Comparison of ENCODE assay signal across 17 cellular contexts in the genomic region with DNA sequence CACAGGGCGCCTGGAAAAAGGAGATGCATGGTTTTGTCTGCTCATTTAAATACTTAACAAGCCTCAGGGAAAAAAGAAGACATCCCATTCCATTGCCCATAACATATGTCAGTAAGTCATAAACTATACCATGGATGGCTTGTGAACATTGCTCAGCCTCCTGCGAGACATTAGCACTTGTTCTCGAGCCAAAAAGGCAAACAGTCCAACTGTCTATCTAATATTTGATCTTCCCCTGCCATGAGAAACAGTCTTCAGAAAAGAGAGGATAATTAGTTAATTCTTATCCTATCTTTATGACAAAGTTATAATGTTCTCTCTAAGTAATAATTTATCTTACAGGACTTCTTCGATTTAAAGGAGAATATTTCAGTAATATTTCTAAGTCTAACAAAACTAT.
DNase-seq lines count a peak whose midpoint lies in the region; ATAC-seq and TF ChIP-seq lines count a peak whose summit lies in the region.
"Had no signal": no experiment of that assay in that cellular context is flagged by ENCODE, and none has a peak within 500 bp of the region (broad histone marks: within the 10 kb centered on the region; RNA-seq: fewer than 3 reads in every experiment).

No MANE protein-coding gene starts in this region.

- H3K9me3 Mint-ChIP-seq in stimulated activated effector memory CD8-positive, alpha-beta T cell treated with anti-CD3 and anti-CD28 coated beads, Interleukin-12 subunit alpha, Interleukin-12 subunit beta, amount 100 ng/mL, for 72 hours, result no peaks in the 10 kb centered on the region
- no peaks in the 10 kb centered on the region for H3K9me3 Mint-ChIP-seq in neural progenitor cell
- H3K9me3 Mint-ChIP-seq: CD4-positive, alpha-beta T cell; GM23338 had no signal

- TF ChIP-seq CTCF in neural progenitor cell (IDR thresholded peaks at IDR 0.05), result no peak

- no peak overlapping the region for H3K4me2 ChIP-seq in neural progenitor cell
- H3K4me2 ChIP-seq: GM23338 had no signal

- no peaks in the 10 kb centered on the region for H3K36me3 ChIP-seq in neural progenitor cell

- no peaks in the 10 kb centered on the region for H3K9me3 ChIP-seq in neural progenitor cell (ENCODE audit: low read depth)

- H3K9ac ChIP-seq in neural progenitor cell, result no peak overlapping the region

- no peaks in the 10 kb centered on the region for H3F3A ChIP-seq in neural progenitor cell (ENCODE audit: low read depth)

- H3K4me3 Mint-ChIP-seq in stimulated activated effector memory CD8-positive, alpha-beta T cell treated with anti-CD3 and anti-CD28 coated beads, Interleukin-12 subunit alpha, Interleukin-12 subunit beta, amount 100 ng/mL, for 72 hours, result no peak overlapping the region
- H3K4me3 Mint-ChIP-seq in neural progenitor cell, result no peak overlapping the region
- H3K4me3 Mint-ChIP-seq: CD4-positive, alpha-beta T cell; GM23338 had no signal

- ATAC-seq in SK-N-SH treated with all-trans-retinoic acid at 6 μM for 48 hours, result no peak
- ATAC-seq in stimulated activated effector memory CD8-positive, alpha-beta T cell treated with anti-CD3 and anti-CD28 coated beads, Interleukin-12 subunit alpha, Interleukin-12 subunit beta, amount 100 ng/mL, for 72 hours, result no peak
- ATAC-seq: GM23338, K562 had no signal

- H3K4me3 ChIP-seq in skeletal muscle cell (ENCODE audit: low read depth, low read length) (no peak overlapping the region), neural progenitor cell (no peak overlapping the region)
- H3K4me3 ChIP-seq: GM23338, K562 had no signal

- no peak overlapping the region for H2AFZ ChIP-seq in neural progenitor cell (replicated peaks)
- H2AFZ ChIP-seq: GM23338 had no signal

- DNase-seq in NCI-H2171 treated with DMSO at 0.1 percent for 48 hours (lab: John Stamatoyannopoulos, UW), result peak; percentile 32
- DNase-seq in NCI-H2171 (lab: John Stamatoyannopoulos, UW), result no peak
- DNase-seq in NCI-H446 treated with DMSO at 0.1 percent for 48 hours (lab: John Stamatoyannopoulos, UW), result peak; percentile 78
- DNase-seq in skeletal muscle cell (ENCODE audit: low read depth), result peak; percentile 25
- DNase-seq in amniotic stem cell (lab: John Stamatoyannopoulos, UW), result no peak
- DNase-seq in stimulated activated effector memory CD8-positive, alpha-beta T cell treated with anti-CD3 and anti-CD28 coated beads, Interleukin-12 subunit alpha, Interleukin-12 subunit beta, amount 100 ng/mL, for 72 hours (ENCODE audit: low spot score in 2 of 2), result no peak
- no peak for DNase-seq in neural progenitor cell (ENCODE audit: low spot score)
- DNase-seq: CD4-positive, alpha-beta T cell; DMS153; DMS79; GF-D8; HCEC 1CT; IMR-90 had no signal

- no peaks in the 10 kb centered on the region for H3K36me3 Mint-ChIP-seq in stimulated activated effector memory CD8-positive, alpha-beta T cell treated with anti-CD3 and anti-CD28 coated beads, Interleukin-12 subunit alpha, Interleukin-12 subunit beta, amount 100 ng/mL, for 72 hours
- no peaks in the 10 kb centered on the region for H3K36me3 Mint-ChIP-seq in neural progenitor cell

- no peak overlapping the region for H3K27ac ChIP-seq in neural progenitor cell
- H3K27ac ChIP-seq: C4-2B had no signal

- H3K79me2 ChIP-seq in neural progenitor cell (ENCODE audit: low read depth), result no peaks in the 10 kb centered on the region

- no peaks in the 10 kb centered on the region for H4K20me1 ChIP-seq in neural progenitor cell (ENCODE audit: low read depth)

- H3K4me1 Mint-ChIP-seq in stimulated activated effector memory CD8-positive, alpha-beta T cell treated with anti-CD3 and anti-CD28 coated beads, Interleukin-12 subunit alpha, Interleukin-12 subunit beta, amount 100 ng/mL, for 72 hours, result no peaks in the 10 kb centered on the region
- peaks cover 3% of the 10 kb centered on the region for H3K4me1 Mint-ChIP-seq in neural progenitor cell

- no peaks in the 10 kb centered on the region for H3K27me3 ChIP-seq in neural progenitor cell

- no peaks in the 10 kb centered on the region for H3K27me3 Mint-ChIP-seq in neural progenitor cell (ENCODE audit: insufficient read depth, low read depth)
- H3K27me3 Mint-ChIP-seq: CD4-positive, alpha-beta T cell had no signal

- no peaks in the 10 kb centered on the region for H3K4me1 ChIP-seq in neural progenitor cell

- no peak overlapping the region for H3K27ac Mint-ChIP-seq in stimulated activated effector memory CD8-positive, alpha-beta T cell treated with anti-CD3 and anti-CD28 coated beads, Interleukin-12 subunit alpha, Interleukin-12 subunit beta, amount 100 ng/mL, for 72 hours
- H3K27ac Mint-ChIP-seq in neural progenitor cell, result no peak overlapping the region
- H3K27ac Mint-ChIP-seq: CD4-positive, alpha-beta T cell; GM23338 had no signal

TF ChIP-seq in SK-N-SH treated with all-trans-retinoic acid at 6 μM for 48 hours, 23 proteins besides CTCF, POLR2A, EP300 and RAD21:
- TF ChIP-seq ISL1 (CRISPR knock-in tag; IDR thresholded peaks at IDR 0.05) (peak; percentile 37; the same call in 1 of the 2 replicates), SNAI2 (CRISPR knock-in tag; IDR thresholded peaks at IDR 0.05) (no peak)
TF ChIP-seq in SK-N-SH treated with all-trans-retinoic acid at 6 μM for 48 hours: peak in this region for 1.

Comparison
In these comparisons a context has a peak if more than half of its experiments do, and no peak if none do; other contexts are left out.
1. DNase-seq: peak in NCI-H2171 treated with DMSO at 0.1 percent for 48 hours (single experiment), NCI-H446 treated with DMSO at 0.1 percent for 48 hours (single experiment) and skeletal muscle cell (single experiment); none in NCI-H2171 (single experiment), amniotic stem cell (single experiment), stimulated activated effector memory CD8-positive, alpha-beta T cell treated with anti-CD3 and anti-CD28 coated beads, Interleukin-12 subunit alpha, Interleukin-12 subunit beta, amount 100 ng/mL, for 72 hours (0 of 2) and neural progenitor cell (single experiment).